30 cellular contexts compared by ENCODE assay signal in the genomic region with DNA sequence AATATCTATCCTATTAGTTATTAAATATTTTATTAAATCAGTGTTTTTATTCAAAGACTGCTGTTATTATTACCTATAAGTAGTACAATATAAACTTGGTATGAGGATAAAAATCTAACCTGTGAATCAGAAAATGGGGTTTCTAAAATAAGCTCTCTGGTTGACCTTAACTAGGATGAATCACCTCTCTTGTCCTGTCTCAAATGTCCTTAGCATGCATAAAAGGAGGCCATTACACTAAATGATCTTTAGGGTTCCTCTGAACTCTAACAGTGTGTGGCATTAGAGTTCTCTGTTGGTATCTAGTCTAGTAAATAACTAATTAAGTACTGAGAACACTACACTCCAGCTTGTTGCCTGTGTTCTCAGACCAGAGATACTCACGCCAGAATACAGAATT.
DNase-seq lines count a peak whose midpoint lies in the region; TF ChIP-seq lines count a peak whose summit lies in the region.
"Had no signal": no experiment of that assay in that cellular context is flagged by ENCODE, and none has a peak within 500 bp of the region (broad histone marks: within the 10 kb centered on the region; RNA-seq: fewer than 3 reads in every experiment).

No MANE protein-coding gene starts in this region.

- no peaks in the 10 kb centered on the region for H3K27me3 ChIP-seq in prostate gland (replicated peaks; ENCODE audit: insufficient read depth)
- H3K27me3 ChIP-seq: foreskin keratinocyte, right lobe of liver, SJSA1, tibial nerve had no signal

- no peak for TF ChIP-seq POLR2A in prostate gland (IDR thresholded peaks at IDR 0.05)

- TF ChIP-seq CTCF in foreskin fibroblast (IDR thresholded peaks at IDR 0.05; ENCODE audit: low read depth, low read length) (no peak), prostate gland (IDR thresholded peaks at IDR 0.05) (no peak)

- H3K4me1 ChIP-seq in prostate gland (replicated peaks) = no peaks in the 10 kb centered on the region
- H3K4me1 ChIP-seq: A549, foreskin keratinocyte, right lobe of liver, SJSA1, tibial nerve had no signal

- intact Hi-C loops in prostate gland (cut with DNase I) = no loop called here

- H3K9me3 ChIP-seq in prostate gland = no peaks in the 10 kb centered on the region
- H3K9me3 ChIP-seq: A549, right lobe of liver, SJSA1, tibial nerve had no signal

- 95% methylated on average over 1 of the region's 1 CpG for WGBS in prostate gland

- H3K36me3 ChIP-seq in prostate gland = no peaks in the 10 kb centered on the region
- H3K36me3 ChIP-seq: right lobe of liver, SJSA1, tibial nerve had no signal

- in situ Hi-C loops in ACHN (cut with HindIII; ENCODE audit: low pct_ligation_motif_present, low pct_unique_long_range_greater_than_20kb, low sequenced_read_pairs) = no loop called here

- no peak overlapping the region for H3K27ac ChIP-seq in prostate gland
- H3K27ac ChIP-seq: A549, foreskin keratinocyte, right lobe of liver, SJSA1, tibial nerve had no signal

- H3K4me3 ChIP-seq in foreskin fibroblast (ENCODE audit: low read depth in 1 of 2, low read length in 2 of 2) (no peak overlapping the region), prostate gland (no peak overlapping the region)
- H3K4me3 ChIP-seq: A549, right lobe of liver, SJSA1, tibial nerve had no signal

- DNase-seq in ACHN (peak; percentile 20), M059J (ENCODE audit: low read depth) (peak; percentile 58), foreskin fibroblast (peak; percentile 9 to 54), non-pigmented ciliary epithelial cell (ENCODE audit: low read depth) (peak; percentile 14), prostate gland (ENCODE audit: low spot score) (no peak), NCI-H1436 (lab: John Stamatoyannopoulos, UW) (no peak), NCI-H1417 treated with DMSO at 0.1 percent for 48 hours (lab: John Stamatoyannopoulos, UW) (no peak)
- no peak for DNase-seq in effector CD8-positive, alpha-beta T cell (lab: John Stamatoyannopoulos, UW)
- DNase-seq: activated CD4-positive, alpha-beta T cell treated with anti-CD3 and anti-CD28 coated beads, Interleukin-2, amount 10 ng/mL, durations not matched to agents 24 days and 14 days; activated effector memory CD4-positive, alpha-beta T cell treated with Interleukin-2 at 50 U/mL for 16 hours; activated T-cell treated with anti-CD3 and anti-CD28 coated beads, Interleukin-2, amount 50 U/mL, for 1 hour; anterior cingulate cortex; CD4-positive, alpha-beta T cell; dermis blood vessel endothelial cell; DND-41; Karpas-422; MV-4-11; NCI-H1694; NCI-H446 treated with DMSO at 0.1 percent for 48 hours; NCI-H774; posterior cingulate gyrus; right lobe of liver; RPMI8226; stimulated activated CD4-positive, alpha-beta T cell treated with anti-CD3 and anti-CD28 coated beads, Interleukin-15, amount 100 ng/mL, for 24 hours; stimulated activated CD4-positive, alpha-beta T cell treated with anti-CD3 and anti-CD28 coated beads, Interleukin-4, amount 100 ng/mL, for 4 hours; T-cell had no signal

Comparison
In these comparisons a context has a peak if more than half of its experiments do, and no peak if none do; other contexts are left out.
1. DNase-seq: peak in ACHN (single experiment), M059J (single experiment), foreskin fibroblast (2 of 2) and non-pigmented ciliary epithelial cell (single experiment); none in prostate gland (single experiment), NCI-H1436 (single experiment), NCI-H1417 treated with DMSO at 0.1 percent for 48 hours (single experiment) and effector CD8-positive, alpha-beta T cell (single experiment).